9 cellular contexts compared by ENCODE assay signal in the genomic region with DNA sequence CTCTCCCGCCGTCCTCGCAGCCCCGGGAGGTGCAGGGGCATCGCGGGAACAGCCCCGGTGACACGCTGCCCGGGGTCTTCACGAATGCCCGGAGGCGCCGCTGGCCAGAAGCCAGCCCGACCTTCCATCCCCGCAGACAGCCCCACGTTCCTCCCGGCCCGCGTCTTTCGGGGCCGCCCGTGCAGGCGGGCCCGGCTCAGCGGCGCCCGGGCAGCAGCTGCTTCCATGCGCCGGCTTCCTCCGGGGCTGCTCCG. TPM values are rescaled to one million over a fixed set of nuclear protein-coding genes. Genes with fewer than 3 reads are reported as not detected.
A peak's percentile ranks its signal among the peaks of the same experiment; 100 is the strongest.
DNase-seq lines count a peak whose midpoint lies in the region; ATAC-seq and TF ChIP-seq lines count a peak whose summit lies in the region.
"Had no signal": no experiment of that assay in that cellular context is flagged by ENCODE, and none has a peak within 500 bp of the region (broad histone marks: within the 10 kb centered on the region; RNA-seq: fewer than 3 reads in every experiment).

No MANE protein-coding gene starts in this region.

- H3K27me3 Mint-ChIP-seq in activated T-helper 17 cell treated with anti-CD3 and anti-CD28 coated beads, Interleukin-2, amount 50 U/mL, for 72 hours, result no peaks in the 10 kb centered on the region

- H3K4me3 ChIP-seq in GM12865 (ENCODE audit: low read depth, low read length) (peak overlapping the region; percentile 88), iPS-18c (ENCODE audit: insufficient read depth, low read depth, low read length) (peak overlapping the region; percentile 60), testis (peak overlapping the region; percentile 68 to 76)

- TF ChIP-seq CTCF in GM12865 (IDR thresholded peaks at IDR 0.05; ENCODE audit: insufficient read depth, low read depth, low read length, missing control alignments) (no peak), testis (IDR thresholded peaks at IDR 0.05) (no peak)

- ATAC-seq in HG02840 (IDR thresholded peaks at IDR 0.05; ENCODE audit: low FRiP score, unreplicated experiment), result peak; percentile 0
- ATAC-seq in activated T-helper 17 cell treated with anti-CD3 and anti-CD28 coated beads, Interleukin-2, amount 50 U/mL, for 72 hours (replicated peaks), result peak; percentile 0

- intact Hi-C loops in testis (cut with DNase I; ENCODE audit: low total_unique reads), result no loop called here

- H3K9me3 ChIP-seq in iPS-18c (ENCODE audit: control insufficient read depth, insufficient read depth, low read length) (no peaks in the 10 kb centered on the region), testis (no peaks in the 10 kb centered on the region)

- H3K27me3 ChIP-seq in testis, result no peaks in the 10 kb centered on the region

- 1% methylated on average over 30 of the region's 31 CpGs; no CpG with 5 or more reads in 1 of the 2 donors for WGBS in testis, 2 donors

- DNase-seq in GM12865 (ENCODE audit: low read depth) (no peak), testis (no peak), NCI-H2196 treated with DMSO at 0.1 percent for 48 hours (lab: John Stamatoyannopoulos, UW; ENCODE audit: unreplicated experiment) (no peak), AG08396 (ENCODE audit: low spot score) (no peak), NCI-H510A treated with DMSO at 0.1 percent for 48 hours (lab: John Stamatoyannopoulos, UW) (no peak)

- H3K36me3 ChIP-seq in testis (ENCODE audit: low read depth, missing control alignments), result no peaks in the 10 kb centered on the region

- peaks cover 33% of the 10 kb centered on the region for H3K36me3 Mint-ChIP-seq in activated T-helper 17 cell treated with anti-CD3 and anti-CD28 coated beads, Interleukin-2, amount 50 U/mL, for 72 hours (ENCODE audit: low read depth)

- peaks cover 25% of the 10 kb centered on the region for H3K4me1 ChIP-seq in testis

- H3K4me3 Mint-ChIP-seq in activated T-helper 17 cell treated with anti-CD3 and anti-CD28 coated beads, Interleukin-2, amount 50 U/mL, for 72 hours, result peak overlapping the region; percentile 86

- H3K4me1 Mint-ChIP-seq in activated T-helper 17 cell treated with anti-CD3 and anti-CD28 coated beads, Interleukin-2, amount 50 U/mL, for 72 hours, result peaks cover 9% of the 10 kb centered on the region

- TF ChIP-seq POLR2A in testis (IDR thresholded peaks at IDR 0.05), result no peak

- no peak overlapping the region for H3K27ac Mint-ChIP-seq in activated T-helper 17 cell treated with anti-CD3 and anti-CD28 coated beads, Interleukin-2, amount 50 U/mL, for 72 hours

- H3K9me3 Mint-ChIP-seq in activated T-helper 17 cell treated with anti-CD3 and anti-CD28 coated beads, Interleukin-2, amount 50 U/mL, for 72 hours, result no peaks in the 10 kb centered on the region

- H3K27ac ChIP-seq in testis, result peak overlapping the region; percentile 79 to 90

RNA-seq across cellular contexts. Expression of gene TEDC1, which starts 0.8 kb away (rescaled TPM):
- total RNA-seq in activated T-helper 17 cell treated with anti-CD3 and anti-CD28 coated beads, Interleukin-2, amount 50 U/mL, for 72 hours, result 10 to 100 TPM; 23.3 to 39.1 TPM
- total RNA-seq in testis, result 10 to 100 TPM; 16.4 to 16.7 TPM
- 8.8 TPM for polyA plus RNA-seq in testis (ENCODE audit: insufficient read depth, low read depth, low replicate concordance)

RNA-seq across cellular contexts. Expression of gene CRIP1, which starts 3.6 kb away (rescaled TPM):
- 100 to 1,000 TPM; 271 to 358 TPM for total RNA-seq in activated T-helper 17 cell treated with anti-CD3 and anti-CD28 coated beads, Interleukin-2, amount 50 U/mL, for 72 hours
- total RNA-seq in testis, result 1 to 10 TPM; 3.0 to 4.4 TPM
- 154 TPM for polyA plus RNA-seq in testis (ENCODE audit: insufficient read depth, low read depth, low replicate concordance)
- total RNA-seq: M059J had no signal

RNA-seq across cellular contexts. Expression of gene CRIP2, which starts 15.6 kb away (rescaled TPM):
- total RNA-seq in activated T-helper 17 cell treated with anti-CD3 and anti-CD28 coated beads, Interleukin-2, amount 50 U/mL, for 72 hours, result 1 to 10 TPM in 1 of 2 donors, under 1 TPM in 1; 0.97 to 2.2 TPM
- 100 to 1,000 TPM; 114 to 159 TPM for total RNA-seq in testis
- polyA plus RNA-seq in testis (ENCODE audit: insufficient read depth, low read depth, low replicate concordance), result 121 TPM

RNA-seq across cellular contexts. Expression of gene TMEM121, which starts 36.1 kb away (rescaled TPM):
- 10 to 100 TPM in 1 of 2 donors, 1 to 10 TPM in 1; 2.5 to 12.3 TPM for total RNA-seq in activated T-helper 17 cell treated with anti-CD3 and anti-CD28 coated beads, Interleukin-2, amount 50 U/mL, for 72 hours
- 1 to 10 TPM; 3.7 to 4.8 TPM for total RNA-seq in testis
- 1.4 TPM for polyA plus RNA-seq in testis (ENCODE audit: insufficient read depth, low read depth, low replicate concordance)

Comparison
In these comparisons a context has a peak if more than half of its experiments do, and no peak if none do; other contexts are left out.
1. RNA of gene CRIP1, which starts 3.6 kb away (total RNA-seq): 271 to 358 TPM in activated T-helper 17 cell treated with anti-CD3 and anti-CD28 coated beads, Interleukin-2, amount 50 U/mL, for 72 hours; 3.0 to 4.4 TPM in testis; every median in the first group is over 10 times any median in the second.
2. RNA of gene CRIP2, which starts 15.6 kb away (total RNA-seq): 114 to 159 TPM in testis; 0.97 to 2.2 TPM in activated T-helper 17 cell treated with anti-CD3 and anti-CD28 coated beads, Interleukin-2, amount 50 U/mL, for 72 hours; every median in the first group is over 10 times any median in the second.
3. Peak in every context shown above with its lines, with median percentiles within 50 percentile points of each other: H3K4me3 ChIP-seq.